Comparison of ENCODE assay signal across 12 cellular contexts in the genomic region with DNA sequence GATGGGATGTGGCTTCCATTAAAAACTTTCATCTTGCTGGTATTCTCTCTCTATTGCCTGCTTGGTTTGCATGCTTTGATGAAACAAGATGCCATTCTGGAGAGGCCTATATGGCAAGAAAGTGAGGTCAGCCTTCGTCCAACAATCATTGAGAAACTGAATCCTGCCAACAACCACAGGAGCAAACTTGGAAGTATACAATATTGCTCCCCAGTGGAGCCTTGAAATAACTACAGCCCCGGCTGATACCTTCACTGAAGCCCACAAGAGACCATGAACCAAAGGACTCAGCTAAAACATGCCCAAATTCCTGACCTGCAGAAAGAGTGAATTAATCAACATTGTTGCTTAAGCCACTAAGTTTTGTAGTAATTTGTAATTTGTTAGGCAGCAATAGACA.
DNase-seq lines count a peak whose midpoint lies in the region; TF ChIP-seq lines count a peak whose summit lies in the region.
"Had no signal": no experiment of that assay in that cellular context is flagged by ENCODE, and none has a peak within 500 bp of the region (broad histone marks: within the 10 kb centered on the region; RNA-seq: fewer than 3 reads in every experiment).

No MANE protein-coding gene starts in this region.

- peak; percentile 23 to 39 for DNase-seq in SHP77 (lab: John Stamatoyannopoulos, UW)
- DNase-seq in SHP77 treated with DMSO at 0.1 percent for 48 hours (lab: John Stamatoyannopoulos, UW), result no peak
- peak; percentile 29 for DNase-seq in RPMI7951 (ENCODE audit: low read depth)
- DNase-seq in fibroblast of peridontal ligament (ENCODE audit: extremely low read depth), result peak; percentile 1
- peak; percentile 1 for DNase-seq in stromal cell of bone marrow (ENCODE audit: low read depth)
- DNase-seq in coronary artery (ENCODE audit: low spot score), result no peak
- no peak for DNase-seq in NCI-H146 (lab: John Stamatoyannopoulos, UW)
- DNase-seq in activated T-cell treated with anti-CD3 and anti-CD28 coated beads, Interleukin-2, amount 50 U/mL, for 48 hours, result no peak
- DNase-seq: activated CD4-positive, alpha-beta T cell treated with anti-CD3 and anti-CD28 coated beads, Interleukin-2, amount 10 ng/mL, durations not matched to agents 24 days and 14 days; activated naive CD4-positive, alpha-beta T cell treated with Interleukin-2 at 50 U/mL for 16 hours; NCI-H2029 treated with DMSO at 0.1 percent for 48 hours had no signal

- no peak overlapping the region for H3K4me3 ChIP-seq in coronary artery
- H3K4me3 ChIP-seq: SK-N-MC had no signal

- H3K27ac ChIP-seq in coronary artery, result no peak overlapping the region
- H3K27ac ChIP-seq: SK-N-MC had no signal

- TF ChIP-seq CTCF in coronary artery (IDR thresholded peaks at IDR 0.05), result no peak

Comparison
In these comparisons a context has a peak if more than half of its experiments do, and no peak if none do; other contexts are left out.
1. DNase-seq: peak in SHP77 (2 of 2), RPMI7951 (single experiment), fibroblast of peridontal ligament (single experiment) and stromal cell of bone marrow (single experiment); none in SHP77 treated with DMSO at 0.1 percent for 48 hours (single experiment), coronary artery (single experiment), NCI-H146 (single experiment) and activated T-cell treated with anti-CD3 and anti-CD28 coated beads, Interleukin-2, amount 50 U/mL, for 48 hours (0 of 2).